In the genomic region with DNA sequence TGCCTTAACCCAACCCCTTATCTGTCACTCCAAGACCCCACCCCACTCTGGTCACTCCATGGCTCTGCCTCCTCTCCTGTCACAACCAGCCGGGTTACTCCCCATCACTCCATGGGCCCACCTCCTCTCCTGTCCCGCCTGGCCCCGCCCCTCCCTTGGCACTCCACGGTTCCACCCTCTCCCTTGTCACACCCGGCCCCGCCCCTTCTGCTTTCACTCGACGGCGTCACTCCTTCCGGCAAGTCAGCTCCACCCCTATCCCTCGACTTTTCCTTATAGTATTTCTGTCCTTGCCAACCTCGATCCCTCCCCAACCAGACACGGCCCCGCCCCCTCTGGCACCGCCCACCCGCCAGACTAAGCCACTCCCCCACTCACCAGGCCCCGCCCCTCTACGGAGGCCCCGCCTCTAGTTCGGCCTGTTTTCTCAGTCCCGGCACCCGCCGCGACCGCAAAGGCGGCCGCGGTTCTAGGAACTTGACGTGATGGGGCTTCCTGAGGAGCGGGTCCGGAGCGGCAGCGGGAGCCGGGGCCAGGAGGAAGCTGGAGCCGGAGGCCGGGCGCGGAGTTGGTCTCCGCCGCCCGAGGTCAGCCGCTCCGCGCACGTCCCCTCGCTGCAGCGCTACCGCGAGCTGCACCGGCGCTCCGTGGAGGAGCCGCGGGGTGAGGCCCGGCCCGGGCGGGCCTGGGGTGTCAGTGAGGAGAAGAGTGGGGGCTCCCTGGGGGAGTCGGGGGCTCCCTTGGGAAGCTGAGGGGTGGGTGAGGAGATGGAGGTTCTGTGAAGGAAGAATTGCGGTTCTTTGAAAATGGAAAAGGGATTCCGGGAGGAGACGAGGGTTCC, we compare ENCODE assay signal across 1 cellular context.
TF ChIP-seq lines count a peak whose summit lies in the region.

A gene with protein sequence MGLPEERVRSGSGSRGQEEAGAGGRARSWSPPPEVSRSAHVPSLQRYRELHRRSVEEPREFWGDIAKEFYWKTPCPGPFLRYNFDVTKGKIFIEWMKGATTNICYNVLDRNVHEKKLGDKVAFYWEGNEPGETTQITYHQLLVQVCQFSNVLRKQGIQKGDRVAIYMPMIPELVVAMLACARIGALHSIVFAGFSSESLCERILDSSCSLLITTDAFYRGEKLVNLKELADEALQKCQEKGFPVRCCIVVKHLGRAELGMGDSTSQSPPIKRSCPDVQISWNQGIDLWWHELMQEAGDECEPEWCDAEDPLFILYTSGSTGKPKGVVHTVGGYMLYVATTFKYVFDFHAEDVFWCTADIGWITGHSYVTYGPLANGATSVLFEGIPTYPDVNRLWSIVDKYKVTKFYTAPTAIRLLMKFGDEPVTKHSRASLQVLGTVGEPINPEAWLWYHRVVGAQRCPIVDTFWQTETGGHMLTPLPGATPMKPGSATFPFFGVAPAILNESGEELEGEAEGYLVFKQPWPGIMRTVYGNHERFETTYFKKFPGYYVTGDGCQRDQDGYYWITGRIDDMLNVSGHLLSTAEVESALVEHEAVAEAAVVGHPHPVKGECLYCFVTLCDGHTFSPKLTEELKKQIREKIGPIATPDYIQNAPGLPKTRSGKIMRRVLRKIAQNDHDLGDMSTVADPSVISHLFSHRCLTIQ (plus strand): TSS at position 452 of the 841 bp plus-strand sequence. CDS start 34 bp downstream, at position 486.

TF ChIP-seq in HepG2, 621 proteins besides CTCF, POLR2A, EP300 and RAD21 (continued from another document):
- TF ChIP-seq, protein P1, sequence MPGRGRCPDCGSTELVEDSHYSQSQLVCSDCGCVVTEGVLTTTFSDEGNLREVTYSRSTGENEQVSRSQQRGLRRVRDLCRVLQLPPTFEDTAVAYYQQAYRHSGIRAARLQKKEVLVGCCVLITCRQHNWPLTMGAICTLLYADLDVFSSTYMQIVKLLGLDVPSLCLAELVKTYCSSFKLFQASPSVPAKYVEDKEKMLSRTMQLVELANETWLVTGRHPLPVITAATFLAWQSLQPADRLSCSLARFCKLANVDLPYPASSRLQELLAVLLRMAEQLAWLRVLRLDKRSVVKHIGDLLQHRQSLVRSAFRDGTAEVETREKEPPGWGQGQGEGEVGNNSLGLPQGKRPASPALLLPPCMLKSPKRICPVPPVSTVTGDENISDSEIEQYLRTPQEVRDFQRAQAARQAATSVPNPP (CRISPR knock-in tag; IDR thresholded peaks at IDR 0.05) = peak; percentile 55; the same call in 1 of the 2 replicates
- TF ChIP-seq MLLT10 (CRISPR knock-in tag; IDR thresholded peaks at IDR 0.05) (no peak), ZNF777 (CRISPR knock-in tag; IDR thresholded peaks at IDR 0.05) (peak; percentile 84), RFX5 (IDR thresholded peaks at IDR 0.05; ENCODE audit: low read depth, low read length) (0 out of 2 replicates have a peak, but pooled peaks have one; percentile 22), ZNF251 (CRISPR knock-in tag; IDR thresholded peaks at IDR 0.05) (no peak), FOXK2 (IDR thresholded peaks at IDR 0.05) (peak; percentile 44; the same call in 1 of the 2 replicates), ZNF136 (CRISPR knock-in tag; IDR thresholded peaks at IDR 0.05; ENCODE audit: low read depth) (no peak), ZNF17 (CRISPR knock-in tag; IDR thresholded peaks at IDR 0.05) (no peak), ZNF678 (CRISPR knock-in tag; IDR thresholded peaks at IDR 0.05) (no peak)
- TF ChIP-seq, protein P2, sequence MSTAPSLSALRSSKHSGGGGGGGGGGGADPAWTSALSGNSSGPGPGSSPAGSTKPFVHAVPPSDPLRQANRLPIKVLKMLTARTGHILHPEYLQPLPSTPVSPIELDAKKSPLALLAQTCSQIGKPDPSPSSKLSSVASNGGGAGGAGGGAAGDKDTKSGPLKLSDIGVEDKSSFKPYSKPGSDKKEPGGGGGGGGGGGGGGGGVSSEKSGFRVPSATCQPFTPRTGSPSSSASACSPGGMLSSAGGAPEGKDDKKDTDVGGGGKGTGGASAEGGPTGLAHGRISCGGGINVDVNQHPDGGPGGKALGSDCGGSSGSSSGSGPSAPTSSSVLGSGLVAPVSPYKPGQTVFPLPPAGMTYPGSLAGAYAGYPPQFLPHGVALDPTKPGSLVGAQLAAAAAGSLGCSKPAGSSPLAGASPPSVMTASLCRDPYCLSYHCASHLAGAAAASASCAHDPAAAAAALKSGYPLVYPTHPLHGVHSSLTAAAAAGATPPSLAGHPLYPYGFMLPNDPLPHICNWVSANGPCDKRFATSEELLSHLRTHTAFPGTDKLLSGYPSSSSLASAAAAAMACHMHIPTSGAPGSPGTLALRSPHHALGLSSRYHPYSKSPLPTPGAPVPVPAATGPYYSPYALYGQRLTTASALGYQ (CRISPR knock-in tag; IDR thresholded peaks at IDR 0.05) = no peak
